In genomic region chr19:18007939-18008673, GRCh38 we compare ENCODE assay signal across 8 cellular contexts. TPM values are rescaled to one million over a fixed set of nuclear protein-coding genes. Genes with fewer than 3 reads are reported as not detected.
DNase-seq lines count a peak whose midpoint lies in the region; ATAC-seq, FAIRE-seq and TF ChIP-seq lines count a peak whose summit lies in the region.

Gene ARRDC2 (plus strand): TSS chr19:18008170. CDS start chr19:18008311, 141 bp downstream.

- H3K27ac Mint-ChIP-seq in CD4-positive, alpha-beta T cell, result peak within 1 kb of the TSS; percentile 97
- 0 out of 2 replicates have a peak within 1 kb of the TSS, but pooled peaks have one; percentile 29 for H3K27ac Mint-ChIP-seq in GM23338

- H3K4me2 ChIP-seq in GM23338, result peak within 1 kb of the TSS; percentile 99
- H3K4me2 ChIP-seq in keratinocyte (ENCODE audit: control insufficient read depth, extremely low read depth, insufficient read depth, low read depth, low read length), result peak within 1 kb of the TSS; percentile 91

- H3K4me1 ChIP-seq in GM23338 (ENCODE audit: insufficient read depth) (no peaks in the 10 kb centered on the region; the same call in 1 of the 2 replicates), keratinocyte (ENCODE audit: control insufficient read depth, extremely low read depth, insufficient read depth, low read length) (peaks cover 10% of the 10 kb centered on the region)

- peak within 1 kb of the TSS; percentile 83 for H3K4me3 ChIP-seq in GM23338
- H3K4me3 ChIP-seq in keratinocyte (ENCODE audit: control insufficient read depth in 2 of 3, extremely low read depth in 1 of 3, insufficient read depth in 2 of 3, low read depth in 1 of 3, low read length in 3 of 3), result peak within 1 kb of the TSS; percentile 34 to 72 (median 58)

- H4K20me1 ChIP-seq in GM23338 (replicated peaks; ENCODE audit: insufficient read depth) (no peaks in the 10 kb centered on the region), keratinocyte (ENCODE audit: control insufficient read depth, extremely low read depth, insufficient read depth, low read length) (no peaks in the 10 kb centered on the region)

- H3F3A ChIP-seq in GM23338 (replicated peaks; ENCODE audit: low read depth), result no peaks in the 10 kb centered on the region; the same call in 1 of the 2 replicates

- H3K36me3 Mint-ChIP-seq in CD4-positive, alpha-beta T cell (ENCODE audit: low read depth), result peaks cover 60% of the 10 kb centered on the region
- H3K36me3 Mint-ChIP-seq in GM23338 (ENCODE audit: low read depth), result peaks cover 3% of the 10 kb centered on the region; the same call in 2 of the 3 replicates

- peaks cover 5% of the 10 kb centered on the region for H3K27me3 Mint-ChIP-seq in CD4-positive, alpha-beta T cell
- peaks cover 14% of the 10 kb centered on the region for H3K27me3 Mint-ChIP-seq in GM23338 (ENCODE audit: insufficient read depth, low read depth, poor library complexity)

- peak within 1 kb of the TSS; percentile 92 for H3K27ac ChIP-seq in CD4-positive, alpha-beta T cell (ENCODE audit: low read depth, low read length)
- no peak within 1 kb of the TSS for H3K27ac ChIP-seq in GM23338 (ENCODE audit: low read depth)
- peak within 1 kb of the TSS; percentile 39 for H3K27ac ChIP-seq in keratinocyte (ENCODE audit: control insufficient read depth, insufficient read depth, low read length)

- H3K4me1 Mint-ChIP-seq in CD4-positive, alpha-beta T cell (ENCODE audit: low read depth), result peaks cover 36% of the 10 kb centered on the region
- no peaks in the 10 kb centered on the region; the same call in 2 of the 3 replicates for H3K4me1 Mint-ChIP-seq in GM23338

- H3K36me3 ChIP-seq in GM23338 (ENCODE audit: insufficient read depth), result no peaks in the 10 kb centered on the region
- peaks cover 6% of the 10 kb centered on the region in 2 experiments for H3K36me3 ChIP-seq in keratinocyte (ENCODE audit: control insufficient read depth in 2 of 2, extremely low read depth in 1 of 2, insufficient read depth in 2 of 2, low read length in 2 of 2)

- intact Hi-C loops in CD4-positive, alpha-beta T cell (cut with DNase I, micrococcal nuclease), result loop anchor here (1.0 to 2.0 kb wide), 4 partner anchors 17 to 159 kb away; no protein-coding TSS in a partner anchor

- ATAC-seq in CD4-positive, alpha-beta T cell (ENCODE audit: poor library complexity), result peak; percentile 72
- ATAC-seq in GM23338 (peak; percentile 82), HG03095 (IDR thresholded peaks at IDR 0.05; ENCODE audit: unreplicated experiment) (no peak)

- H3K4me3 Mint-ChIP-seq in CD4-positive, alpha-beta T cell, result peak within 1 kb of the TSS; percentile 91
- peak within 1 kb of the TSS; percentile 78 for H3K4me3 Mint-ChIP-seq in GM23338

- FAIRE-seq in keratinocyte (lab: Jason Lieb, UNC), result peak; percentile 71

- H2AFZ ChIP-seq in GM23338 (peak within 1 kb of the TSS; percentile 91), keratinocyte (ENCODE audit: control insufficient read depth, low read length) (peak within 1 kb of the TSS; percentile 84)

- CTCF ChIA-PET in CD4-positive, alpha-beta T cell (lab: Charles Lee), result interaction anchor here (0.8 to 3.3 kb wide), 13 partner anchors 9 to 160 kb away, joined by 3 to 40 read pairs (median 5); partner anchors contain the start of genes CCDC124 and PIK3R2

- POLR2A ChIA-PET in CD4-positive, alpha-beta T cell (lab: Charles Lee), result interaction anchor here (0.6 to 3.2 kb wide), 20 partner anchors 8 to 274 kb away, joined by 3 to 41 read pairs (median 4); partner anchors contain the start of genes CCDC124, IL12RB1, JUND and PIK3R2

- no peaks in the 10 kb centered on the region for H3K9me3 ChIP-seq in CD4-positive, alpha-beta T cell (ENCODE audit: control insufficient read depth, low read length)
- H3K9me3 ChIP-seq in keratinocyte (ENCODE audit: control insufficient read depth, low read depth, low read length), result no peaks in the 10 kb centered on the region

- dilution Hi-C loops in keratinocyte (cut with MboI; ENCODE audit: extremely low pct_ligation_motif_present, low sequenced_read_pairs), result no loop called here

- H3K79me2 ChIP-seq in GM23338 (replicated peaks; ENCODE audit: insufficient read depth), result no peaks in the 10 kb centered on the region
- H3K79me2 ChIP-seq in keratinocyte (ENCODE audit: control insufficient read depth, insufficient read depth, low read length), result no peaks in the 10 kb centered on the region

- H3K9me3 Mint-ChIP-seq in CD4-positive, alpha-beta T cell, result no peaks in the 10 kb centered on the region
- H3K9me3 Mint-ChIP-seq in GM23338, result peaks cover 7% of the 10 kb centered on the region; the same call in 2 of the 3 replicates

- H3K9ac ChIP-seq in keratinocyte (ENCODE audit: control insufficient read depth, extremely low read depth, insufficient read depth, low read length), result peak within 1 kb of the TSS; percentile 63

- no peaks in the 10 kb centered on the region for H3K9me1 ChIP-seq in keratinocyte (ENCODE audit: control insufficient read depth, extremely low read depth, insufficient read depth, low read length)

- TF ChIP-seq CTCF in CD4-positive, alpha-beta T cell (IDR thresholded peaks at IDR 0.05), result no peak
- TF ChIP-seq CTCF in GM23338 (conservative IDR thresholded peaks at IDR 0.05; ENCODE audit: low read depth in 2 of 2) (no peak), keratinocyte (optimal IDR thresholded peaks at IDR 0.05 in 1 of 3, IDR thresholded peaks at IDR 0.05 in 1 of 3, conservative IDR thresholded peaks at IDR 0.05 in 1 of 3; ENCODE audit: extremely low read depth in 1 of 3, insufficient read depth in 2 of 3, low read length in 3 of 3) (no peak)

- H3K9me2 ChIP-seq in GM23338 (ENCODE audit: insufficient read depth), result no peaks in the 10 kb centered on the region

- peak; percentile 80 to 91 (median 89) for DNase-seq in CD4-positive, alpha-beta T cell
- DNase-seq in GM23338 (ENCODE audit: low spot score) (peak; percentile 95), NCI-H2029 treated with DMSO at 0.1 percent for 48 hours (lab: John Stamatoyannopoulos, UW) (peak; percentile 75), cerebellar cortex (ENCODE audit: low spot score) (peak; percentile 85), keratinocyte (ENCODE audit: low read depth, low spot score) (no peak)
- DNase-seq in activated CD4-positive, alpha-beta T cell treated with anti-CD3 and anti-CD28 coated beads for 24 hours (ENCODE audit: low read depth in 2 of 2), result peak; percentile 74 to 76
- DNase-seq in stimulated activated CD4-positive, alpha-beta T cell treated with anti-CD3 and anti-CD28 coated beads, Interleukin-12 subunit alpha, Interleukin-12 subunit beta, amount 100 ng/mL, for 24 hours (ENCODE audit: low read depth in 2 of 2), result peak; percentile 77 to 83

- no peaks in the 10 kb centered on the region for H3K27me3 ChIP-seq in CD4-positive, alpha-beta T cell (ENCODE audit: control insufficient read depth, insufficient read depth, low read length)
- H3K27me3 ChIP-seq in GM23338 (ENCODE audit: insufficient read depth) (0 out of 2 replicates have a peak, but pooled peaks cover 6% of the 10 kb centered on the region), keratinocyte (ENCODE audit: control insufficient read depth, extremely low read depth, insufficient read depth, low read length) (no peaks in the 10 kb centered on the region)

TF ChIP-seq in GM23338, 12 proteins besides CTCF, POLR2A, EP300 and RAD21 (continues in another document):
- no peak for TF ChIP-seq EZH2 (IDR thresholded peaks at IDR 0.05; ENCODE audit: low read depth, unreplicated experiment)

RNA-seq across cellular contexts. Expression of gene ARRDC2, which starts in this region (rescaled TPM):
- total RNA-seq in CD4-positive, alpha-beta T cell, result 100 to 1,000 TPM; 325 to 341 TPM
- 7.1 and 18.7 TPM in 2 replicates for total RNA-seq in GM23338 (2014; rRNA removed; shearing (Covaris generic))
- 2.4 and 3.2 TPM in 2 replicates for polyA plus RNA-seq in GM23338 (2016; fragmentation: Nextera tagmentation; extraction: Ambion mirVana)
- polyA plus RNA-seq in keratinocyte, result 2.4 to 3.5 TPM (median 2.5 TPM) in 3 replicates
- 5.3 TPM for polyA plus RNA-seq in keratinocyte (2011; ENCODE audit: low read depth)
- polyA plus RNA-seq in keratinocyte (2011; cell fraction: cytosol; rRNA removed), result 1.9 and 3.1 TPM in 2 replicates
- 4.0 and 4.8 TPM in 2 replicates for polyA plus RNA-seq in keratinocyte (2011; cell fraction: nucleus; rRNA removed)
- 2.9 and 3.8 TPM in 2 replicates for polyA plus RNA-seq in keratinocyte (2012; ENCODE audit: low replicate concordance)
- 1.0 to 1.6 TPM (median 1.3 TPM) in 3 replicates for polyA minus RNA-seq in keratinocyte
- polyA minus RNA-seq in keratinocyte (2011; cell fraction: cytosol; rRNA and poly(A)+ RNA removed), result 4.4 TPM
- polyA minus RNA-seq in keratinocyte (2011; cell fraction: nucleus; rRNA and poly(A)+ RNA removed), result 2.8 and 6.6 TPM in 2 replicates

Comparison
In these comparisons a context has a peak if more than half of its experiments do, and no peak if none do; other contexts are left out.
1. RNA of gene ARRDC2 (total RNA-seq): 325 to 341 TPM in CD4-positive, alpha-beta T cell; 7.1 to 18.7 TPM in GM23338; every median in the first group is over 10 times any median in the second.